9 cellular contexts compared by ENCODE assay signal in the genomic region with DNA sequence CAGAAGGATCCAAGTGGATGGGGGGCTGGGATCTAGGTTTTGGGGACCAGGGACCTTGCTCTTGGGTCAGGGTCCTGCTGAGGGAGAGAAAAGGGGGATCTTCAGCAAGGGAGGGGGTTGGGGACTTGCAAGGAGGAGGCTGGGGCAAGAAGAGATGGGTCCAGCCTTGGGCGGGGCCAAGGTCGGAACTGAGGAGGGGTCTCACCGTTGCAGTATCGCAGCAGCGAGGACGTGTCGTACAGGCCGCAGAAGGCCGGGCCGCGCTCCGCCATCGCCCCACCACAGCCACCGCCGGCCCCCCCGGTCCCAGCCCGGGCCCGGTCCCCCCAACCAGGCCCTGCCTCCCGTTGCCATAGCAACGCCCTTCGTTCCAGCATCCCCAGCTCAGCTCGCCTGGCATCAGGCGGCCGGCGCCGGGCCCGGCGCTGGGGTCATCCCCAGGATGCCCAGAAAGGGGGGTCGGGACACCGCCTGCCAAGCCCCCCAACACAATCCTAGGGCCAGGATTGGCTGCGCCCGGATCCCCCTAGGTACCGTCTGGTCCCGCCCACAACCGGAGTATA. TPM values are rescaled to one million over a fixed set of nuclear protein-coding genes. Genes with fewer than 3 reads are reported as not detected.
A peak's percentile ranks its signal among the peaks of the same experiment; 100 is the strongest.
DNase-seq lines count a peak whose midpoint lies in the region; ATAC-seq, FAIRE-seq and TF ChIP-seq lines count a peak whose summit lies in the region.
"Had no signal": no experiment of that assay in that cellular context is flagged by ENCODE, and none has a peak within 500 bp of the region (broad histone marks: within the 10 kb centered on the region; RNA-seq: fewer than 3 reads in every experiment).

No MANE protein-coding gene starts in this region.

- H3K79me2 ChIP-seq in endothelial cell of umbilical vein (ENCODE audit: control insufficient read depth, insufficient read depth, low read length): no peaks in the 10 kb centered on the region

- H3K4me2 ChIP-seq in endothelial cell of umbilical vein (ENCODE audit: insufficient read depth, low read length): peak overlapping the region; percentile 38

- DNase-seq in GM12865 (ENCODE audit: low read depth): no peak
- no peak for DNase-seq in RWPE1 (ENCODE audit: low spot score)
- DNase-seq in endothelial cell of umbilical vein (ENCODE audit: low read depth, low spot score): no peak
- peak in 1 of 2 donors; percentile 57 for DNase-seq in psoas muscle
- DNase-seq in NCI-H2227 treated with DMSO at 0.1 percent for 48 hours (lab: John Stamatoyannopoulos, UW): no peak
- DNase-seq in D721Med (ENCODE audit: insufficient read length, low spot score): no peak
- no peak for DNase-seq in HT-29 (ENCODE audit: low spot score)
- DNase-seq in effector CD8-positive, alpha-beta T cell (lab: John Stamatoyannopoulos, UW): no peak

- FAIRE-seq in endothelial cell of umbilical vein (lab: Jason Lieb, UNC): no peak
- FAIRE-seq in D721Med (lab: Jason Lieb, UNC): no peak

- H3K4me1 ChIP-seq in endothelial cell of umbilical vein (ENCODE audit: control insufficient read depth, extremely low read depth, insufficient read depth, low read length) (peaks cover 30% of the 10 kb centered on the region), psoas muscle (peaks cover 16% of the 10 kb centered on the region)

- H3K27ac ChIP-seq in RWPE1 (peak overlapping the region; percentile 66), endothelial cell of umbilical vein (ENCODE audit: insufficient read depth, low read depth, low read length) (no peak overlapping the region), psoas muscle (no peak overlapping the region)

- no peaks in the 10 kb centered on the region for H3K36me3 ChIP-seq in endothelial cell of umbilical vein (ENCODE audit: control insufficient read depth in 2 of 2, extremely low read depth in 1 of 2, insufficient read depth in 2 of 2, low read length in 2 of 2)
- H3K36me3 ChIP-seq in psoas muscle (ENCODE audit: insufficient read depth in 1 of 2, low read depth in 1 of 2): no peaks in the 10 kb centered on the region

- TF ChIP-seq POLR2A in endothelial cell of umbilical vein (IDR thresholded peaks at IDR 0.05; ENCODE audit: low read depth, low read length): no peak

- H3K9ac ChIP-seq in endothelial cell of umbilical vein (replicated peaks; ENCODE audit: extremely low read depth, insufficient read depth, low read length): no peak overlapping the region

- no peaks in the 10 kb centered on the region for H4K20me1 ChIP-seq in endothelial cell of umbilical vein (replicated peaks; ENCODE audit: control insufficient read depth, extremely low read depth, insufficient read depth, low read length)

- peak in 1 of 4 donors; percentile 3 for ATAC-seq in psoas muscle

- no peaks in the 10 kb centered on the region for H3K27me3 ChIP-seq in endothelial cell of umbilical vein (ENCODE audit: control insufficient read depth in 2 of 2, insufficient read depth in 2 of 2, low read length in 2 of 2)
- peaks cover 0 to 41% (median 0%) of the 10 kb centered on the region in 3 donors for H3K27me3 ChIP-seq in psoas muscle (ENCODE audit: insufficient read depth in 3 of 3, low read length in 2 of 3)

- BruUV-seq in endothelial cell of umbilical vein (replicated peaks; lab: Mats Ljungman, UMichigan): no TSS peak

- 10 to 16% (median 12%) methylated on average over 32 to 35 of the region's 35 CpGs for WGBS in psoas muscle, 3 donors

- intact Hi-C loops in endothelial cell of umbilical vein (cut with micrococcal nuclease) (loop anchor here (1.0 to 5.0 kb wide), 2 partner anchors 47 to 139 kb away; a partner anchor contains a TSS), psoas muscle (cut with DNase I) (no loop called here)

- no peak for TF ChIP-seq CTCF in GM12865 (IDR thresholded peaks at IDR 0.05; ENCODE audit: insufficient read depth, low read depth, low read length, missing control alignments)
- TF ChIP-seq CTCF in RWPE1 (conservative IDR thresholded peaks at IDR 0.05; ENCODE audit: low read depth): no peak
- TF ChIP-seq CTCF in endothelial cell of umbilical vein (IDR thresholded peaks at IDR 0.05; ENCODE audit: extremely low read depth in 1 of 2, insufficient read depth in 1 of 2, low read depth in 1 of 2, low read length in 2 of 2): no peak
- TF ChIP-seq CTCF in psoas muscle (IDR thresholded peaks at IDR 0.05): no peak
- TF ChIP-seq CTCF in D721Med (IDR thresholded peaks at IDR 0.05; ENCODE audit: insufficient read depth, missing control alignments): no peak

- POLR2A ChIA-PET in RWPE1 (lab: Yijun Ruan, JAX; ENCODE audit: low non-redundant PET) (no interaction called here), endothelial cell of umbilical vein (lab: Charles Lee) (interaction anchor here (0.6 to 1.0 kb wide), 3 partner anchors 29 to 675 kb away, joined by 3 to 5 read pairs (median 4); no protein-coding TSS in a partner anchor)

- H3K9me3 ChIP-seq in endothelial cell of umbilical vein (replicated peaks; ENCODE audit: control insufficient read depth, insufficient read depth, low read length): no peaks in the 10 kb centered on the region
- no peaks in the 10 kb centered on the region for H3K9me3 ChIP-seq in psoas muscle

- H3K4me3 ChIP-seq in GM12865 (ENCODE audit: low read depth, low read length) (peak overlapping the region; percentile 73), endothelial cell of umbilical vein (replicated peaks in 1 of 3; ENCODE audit: insufficient read depth in 1 of 3, low read depth in 1 of 3, low read length in 3 of 3) (peak overlapping the region; percentile 7 to 55 (median 46)), psoas muscle (peak overlapping the region; percentile 56)

- dilution Hi-C loops in endothelial cell of umbilical vein (cut with MboI; ENCODE audit: extremely low pct_ligation_motif_present, low sequenced_read_pairs): no loop called here

- no peak overlapping the region for H2AFZ ChIP-seq in endothelial cell of umbilical vein (ENCODE audit: low read depth, low read length)

- no peaks in the 10 kb centered on the region for H3K9me1 ChIP-seq in endothelial cell of umbilical vein (replicated peaks; ENCODE audit: control insufficient read depth, extremely low read depth, insufficient read depth, low read length)

- CTCF ChIA-PET in RWPE1 (lab: Yijun Ruan, JAX) (no interaction called here), endothelial cell of umbilical vein (lab: Charles Lee) (interaction anchor here (0.9 to 1.4 kb wide), 10 partner anchors 21 to 206 kb away, joined by 3 to 15 read pairs (median 5); no protein-coding TSS in a partner anchor)

RNA-seq across cellular contexts. Expression of a gene that starts 6.0 kb away (rescaled TPM):
- 27.4 and 28.9 TPM in 2 replicates for total RNA-seq in endothelial cell of umbilical vein
- polyA plus RNA-seq in endothelial cell of umbilical vein: 23.3 and 23.8 TPM in 2 replicates
- polyA plus RNA-seq in endothelial cell of umbilical vein (2011; cell fraction: cytosol; rRNA removed): 13.7 and 15.6 TPM in 2 replicates
- polyA plus RNA-seq in endothelial cell of umbilical vein (2011; cell fraction: nucleus; rRNA removed): 88.8 and 100 TPM in 2 replicates
- 17.1 and 22.3 TPM in 2 replicates for polyA plus RNA-seq in endothelial cell of umbilical vein (2012)
- 22.2 and 38.8 TPM in 2 replicates for polyA minus RNA-seq in endothelial cell of umbilical vein
- polyA minus RNA-seq in endothelial cell of umbilical vein (2011; cell fraction: cytosol; rRNA and poly(A)+ RNA removed): 28.3 TPM
- polyA minus RNA-seq in endothelial cell of umbilical vein (2011; cell fraction: nucleus; rRNA and poly(A)+ RNA removed): 18.9 and 24.5 TPM in 2 replicates
- 10 to 100 TPM; 10.4 to 31.1 (median 18.3) TPM for total RNA-seq in psoas muscle
- 1 to 10 TPM; 6.2 to 8.3 (median 6.7) TPM for polyA plus RNA-seq in psoas muscle
- total RNA-seq in HT-29 (2014; rRNA removed; shearing (Covaris generic)): 38.2 and 39.5 TPM in 2 replicates

RNA-seq across cellular contexts. Expression of a gene that starts 22.9 kb away (rescaled TPM):
- total RNA-seq in endothelial cell of umbilical vein: not detected in 2 replicates
- polyA plus RNA-seq in endothelial cell of umbilical vein: not detected in 2 replicates
- polyA plus RNA-seq in endothelial cell of umbilical vein (2011; cell fraction: cytosol; rRNA removed): not detected in 2 replicates
- polyA plus RNA-seq in endothelial cell of umbilical vein (2011; cell fraction: nucleus; rRNA removed): 0.04 and 0.07 TPM in 2 replicates
- not detected in 2 replicates for polyA plus RNA-seq in endothelial cell of umbilical vein (2012)
- 0.12 and 1.9 TPM in 2 replicates for polyA minus RNA-seq in endothelial cell of umbilical vein
- not detected for polyA minus RNA-seq in endothelial cell of umbilical vein (2011; cell fraction: cytosol; rRNA and poly(A)+ RNA removed)
- 0.19 TPM in 1 of 2 replicates, not detected in the other for polyA minus RNA-seq in endothelial cell of umbilical vein (2011; cell fraction: nucleus; rRNA and poly(A)+ RNA removed)
- not detected for total RNA-seq in psoas muscle
- under 1 TPM in 2 of 3 donors, not detected in 1; under 0.01 to 0.08 TPM for polyA plus RNA-seq in psoas muscle
- total RNA-seq in HT-29 (2014; rRNA removed; shearing (Covaris generic)): 4.3 and 5.1 TPM in 2 replicates

RNA-seq across cellular contexts. Expression of a gene that starts 43.1 kb away (rescaled TPM):
- total RNA-seq in endothelial cell of umbilical vein (26.7 and 30.3 TPM in 2 replicates), psoas muscle (1 to 10 TPM; 3.0 to 7.5 (median 3.9) TPM)
- polyA plus RNA-seq in endothelial cell of umbilical vein (13.4 and 17.9 TPM in 2 replicates), psoas muscle (1 to 10 TPM; 1.6 to 2.6 (median 2.4) TPM)
- 9.8 and 13.2 TPM in 2 replicates for polyA plus RNA-seq in endothelial cell of umbilical vein (2011; cell fraction: cytosol; rRNA removed)
- polyA plus RNA-seq in endothelial cell of umbilical vein (2011; cell fraction: nucleus; rRNA removed): 6.1 and 14.3 TPM in 2 replicates
- 13.1 and 37.5 TPM in 2 replicates for polyA plus RNA-seq in endothelial cell of umbilical vein (2012)
- polyA minus RNA-seq in endothelial cell of umbilical vein: 5.6 and 6.7 TPM in 2 replicates
- polyA minus RNA-seq in endothelial cell of umbilical vein (2011; cell fraction: cytosol; rRNA and poly(A)+ RNA removed): not detected
- 3.5 and 6.2 TPM in 2 replicates for polyA minus RNA-seq in endothelial cell of umbilical vein (2011; cell fraction: nucleus; rRNA and poly(A)+ RNA removed)
- total RNA-seq in HT-29 (2014; rRNA removed; shearing (Covaris generic)): not detected in 2 replicates
- total RNA-seq: renal cortical epithelial cell had no signal

RNA-seq across cellular contexts. Expression of a gene that starts 46.6 kb away (rescaled TPM):
- 519 and 532 TPM in 2 replicates for total RNA-seq in endothelial cell of umbilical vein
- 406 and 512 TPM in 2 replicates for polyA plus RNA-seq in endothelial cell of umbilical vein
- 648 and 876 TPM in 2 replicates for polyA plus RNA-seq in endothelial cell of umbilical vein (2011; cell fraction: cytosol; rRNA removed)
- 199 and 204 TPM in 2 replicates for polyA plus RNA-seq in endothelial cell of umbilical vein (2011; cell fraction: nucleus; rRNA removed)
- 523 and 699 TPM in 2 replicates for polyA plus RNA-seq in endothelial cell of umbilical vein (2012)
- 216 and 235 TPM in 2 replicates for polyA minus RNA-seq in endothelial cell of umbilical vein
- polyA minus RNA-seq in endothelial cell of umbilical vein (2011; cell fraction: cytosol; rRNA and poly(A)+ RNA removed): 64.3 TPM
- polyA minus RNA-seq in endothelial cell of umbilical vein (2011; cell fraction: nucleus; rRNA and poly(A)+ RNA removed): 23.7 and 27.2 TPM in 2 replicates
- total RNA-seq in psoas muscle: 100 to 1,000 TPM; 205 to 243 (median 222) TPM
- 100 to 1,000 TPM; 251 to 368 (median 326) TPM for polyA plus RNA-seq in psoas muscle
- total RNA-seq in HT-29 (2014; rRNA removed; shearing (Covaris generic)): 802 and 867 TPM in 2 replicates

RNA-seq across cellular contexts. Expression of a gene that starts 47.3 kb away (rescaled TPM):
- total RNA-seq in endothelial cell of umbilical vein (15.3 and 17.6 TPM in 2 replicates), psoas muscle (1 to 10 TPM in 2 of 4 donors, under 1 TPM in 2; 0.84 to 1.6 (median 1.1) TPM)
- polyA plus RNA-seq in endothelial cell of umbilical vein (22.5 and 26.0 TPM in 2 replicates), psoas muscle (1 to 10 TPM in 1 of 3 donors, under 1 TPM in 2; 0.41 to 1.6 (median 0.84) TPM)
- polyA plus RNA-seq in endothelial cell of umbilical vein (2011; cell fraction: cytosol; rRNA removed): 13.4 and 14.5 TPM in 2 replicates
- 19.3 and 20.3 TPM in 2 replicates for polyA plus RNA-seq in endothelial cell of umbilical vein (2011; cell fraction: nucleus; rRNA removed)
- 9.4 and 12.6 TPM in 2 replicates for polyA plus RNA-seq in endothelial cell of umbilical vein (2012)
- polyA minus RNA-seq in endothelial cell of umbilical vein: 12.0 and 15.8 TPM in 2 replicates
- polyA minus RNA-seq in endothelial cell of umbilical vein (2011; cell fraction: cytosol; rRNA and poly(A)+ RNA removed): 11.7 TPM
- polyA minus RNA-seq in endothelial cell of umbilical vein (2011; cell fraction: nucleus; rRNA and poly(A)+ RNA removed): 3.7 and 3.8 TPM in 2 replicates
- total RNA-seq in HT-29 (2014; rRNA removed; shearing (Covaris generic)): 34.7 and 36.4 TPM in 2 replicates
